Comparison of ENCODE assay signal across 25 cellular contexts in the genomic region with DNA sequence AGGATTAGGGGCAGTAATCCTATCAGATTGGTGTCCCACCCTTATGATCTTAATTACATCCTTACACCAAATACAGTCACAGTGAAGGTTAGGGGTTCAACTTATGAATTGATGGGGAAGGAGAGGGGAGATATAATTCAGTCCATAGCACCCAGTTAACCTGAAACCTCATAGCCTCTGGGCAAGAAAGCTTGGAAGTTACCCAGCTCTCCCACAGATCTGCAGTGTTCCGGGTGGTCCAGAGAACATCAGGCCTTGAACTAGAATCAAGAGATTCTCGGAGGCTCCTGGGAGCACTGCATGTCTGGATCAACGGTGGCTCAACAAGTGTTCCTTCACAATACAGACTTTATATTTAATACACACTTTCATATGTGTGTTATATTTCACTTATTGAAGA.
DNase-seq lines count a peak whose midpoint lies in the region; ATAC-seq and TF ChIP-seq lines count a peak whose summit lies in the region.
"Had no signal": no experiment of that assay in that cellular context is flagged by ENCODE, and none has a peak within 500 bp of the region (broad histone marks: within the 10 kb centered on the region; RNA-seq: fewer than 3 reads in every experiment).

No MANE protein-coding gene starts in this region.

- H3K27ac ChIP-seq in GM23248 (peak overlapping the region; percentile 3; the same call in 1 of the 2 replicates), fibroblast of lung (ENCODE audit: insufficient read depth, low read length) (peak overlapping the region; percentile 22), vagina (no peak overlapping the region)
- H3K27ac ChIP-seq: pancreas, thoracic aorta had no signal

- no peaks in the 10 kb centered on the region for H3K36me3 ChIP-seq in GM23248 (ENCODE audit: low read depth)
- no peaks in the 10 kb centered on the region for H3K36me3 ChIP-seq in fibroblast of lung (ENCODE audit: control insufficient read depth, insufficient read depth, low read length)
- H3K36me3 ChIP-seq in vagina, result no peaks in the 10 kb centered on the region
- H3K36me3 ChIP-seq: HAP-1, pancreas, thoracic aorta had no signal

- H3K9me3 ChIP-seq in GM23248 (ENCODE audit: low read depth) (no peaks in the 10 kb centered on the region), fibroblast of lung (ENCODE audit: control insufficient read depth, insufficient read depth, low read depth, low read length) (no peaks in the 10 kb centered on the region), vagina (no peaks in the 10 kb centered on the region)
- H3K9me3 ChIP-seq: HAP-1, pancreas, thoracic aorta had no signal

- ATAC-seq in GM18861 (IDR thresholded peaks at IDR 0.05; ENCODE audit: unreplicated experiment), result no peak
- ATAC-seq: activated CD8-positive, alpha-beta T cell treated with anti-CD3 and anti-CD28 coated beads for 36 hours; natural killer cell treated with Interleukin-12 subunit alpha and Interleukin-12 subunit beta and Interleukin-15 and Interleukin-18, amount 100 ng/mL, for 72 hours; T-cell had no signal

- H3K9me2 ChIP-seq in GM23248 (ENCODE audit: insufficient read depth), result no peaks in the 10 kb centered on the region; the same call in 1 of the 2 replicates

- H3K4me2 ChIP-seq in GM23248 (ENCODE audit: unreplicated experiment), result no peak overlapping the region
- H3K4me2 ChIP-seq in fibroblast of lung (ENCODE audit: extremely low read depth, insufficient read depth, low read length), result no peak overlapping the region

- no peak for TF ChIP-seq POLR2A in vagina (IDR thresholded peaks at IDR 0.05)

- in situ Hi-C loops in GM23248 (cut with MboI), result no loop called here

- no peaks in the 10 kb centered on the region for H4K20me1 ChIP-seq in GM23248 (ENCODE audit: insufficient read depth)
- H4K20me1 ChIP-seq in fibroblast of lung (ENCODE audit: control insufficient read depth, extremely low read depth, insufficient read depth, low read length), result no peaks in the 10 kb centered on the region

- H3F3A ChIP-seq in GM23248 (ENCODE audit: insufficient read depth), result peaks cover 14% of the 10 kb centered on the region; the same call in 1 of the 2 replicates

- H3K4me1 ChIP-seq in GM23248 (ENCODE audit: insufficient read depth), result peaks cover 19% of the 10 kb centered on the region
- peaks cover 13% of the 10 kb centered on the region for H3K4me1 ChIP-seq in fibroblast of lung (ENCODE audit: control insufficient read depth, extremely low read depth, insufficient read depth, low read length)
- no peaks in the 10 kb centered on the region for H3K4me1 ChIP-seq in vagina
- H3K4me1 ChIP-seq: HAP-1, pancreas had no signal

- no peaks in the 10 kb centered on the region for H3K79me2 ChIP-seq in GM23248 (ENCODE audit: insufficient read depth)
- no peaks in the 10 kb centered on the region for H3K79me2 ChIP-seq in fibroblast of lung (ENCODE audit: control insufficient read depth, insufficient read depth, low read length)

- H2AFZ ChIP-seq in GM23248 (0 out of 2 replicates have a peak overlapping the region, but pooled peaks have one; percentile 5), fibroblast of lung (ENCODE audit: low read length) (no peak overlapping the region)

- DNase-seq in GM23248 (no peak), NCI-H69 (lab: John Stamatoyannopoulos, UW) (peak; percentile 6), fibroblast of lung (ENCODE audit: low read depth in 2 of 2) (no peak), cardiac septum (ENCODE audit: low spot score) (no peak), vagina (ENCODE audit: extremely low spot score in 2 of 2) (no peak), A172 (ENCODE audit: low spot score) (no peak)
- DNase-seq: activated CD4-positive, CD25-positive, alpha-beta regulatory T cell; activated CD8-positive, alpha-beta T cell treated with anti-CD3 and anti-CD28 coated beads for 36 hours; activated gamma-delta T cell treated with Interleukin-2 at 50 U/mL for 16 hours; DMS79; effector CD8-positive, alpha-beta T cell; hippocampal formation; NCI-H1105; NCI-H2029 treated with DMSO at 0.1 percent for 48 hours; NCI-H345; pancreas; right cardiac atrium; SHP77 treated with DMSO at 0.1 percent for 48 hours; stimulated activated CD4-positive, alpha-beta T cell treated with anti-CD3 and anti-CD28 coated beads, Interleukin-4, amount 100 ng/mL, for 4 hours; stimulated activated naive CD4-positive, alpha-beta T cell; T-cell had no signal

- 60 to 67% methylated on average over 3 of the region's 3 CpGs for WGBS in GM23248 (ENCODE audit: low coverage in 1 of 2, low lambda C conversion rate in 2 of 2, missing lambda C conversion rate in 2 of 2), 2 experiments

- no peaks in the 10 kb centered on the region for H3K27me3 ChIP-seq in GM23248 (replicated peaks; ENCODE audit: insufficient read depth)
- H3K27me3 ChIP-seq in fibroblast of lung (ENCODE audit: control insufficient read depth, insufficient read depth, low read length), result no peaks in the 10 kb centered on the region
- H3K27me3 ChIP-seq in vagina, result no peaks in the 10 kb centered on the region
- H3K27me3 ChIP-seq: pancreas had no signal

- H3K9ac ChIP-seq in GM23248 (no peak overlapping the region), fibroblast of lung (ENCODE audit: insufficient read depth, low read length) (no peak overlapping the region)

- no peak overlapping the region for H3K4me3 ChIP-seq in GM23248
- H3K4me3 ChIP-seq in fibroblast of lung (replicated peaks in 1 of 4; ENCODE audit: control extremely low read depth in 1 of 4, insufficient read depth in 1 of 4, low read depth in 3 of 4, low read length in 4 of 4), result no peak overlapping the region
- no peak overlapping the region for H3K4me3 ChIP-seq in vagina
- H3K4me3 ChIP-seq: HAP-1, pancreas, thoracic aorta had no signal

- no peak for TF ChIP-seq CTCF in fibroblast of lung (conservative IDR thresholded peaks at IDR 0.05 in 1 of 2, IDR thresholded peaks at IDR 0.05 in 1 of 2; ENCODE audit: low read depth in 1 of 2, low read length in 2 of 2)
- no peak for TF ChIP-seq CTCF in vagina (IDR thresholded peaks at IDR 0.05)

- intact Hi-C loops in cardiac septum (cut with DNase I), result no loop called here
- intact Hi-C loops in vagina (cut with DNase I), result no loop called here
